Comparison of ENCODE assay signal across 9 cellular contexts in genomic region chr18:28176674-28176932, GRCh38. TPM values are rescaled to one million over a fixed set of nuclear protein-coding genes. Genes with fewer than 3 reads are reported as not detected.
DNase-seq lines count a peak whose midpoint lies in the region; ATAC-seq and TF ChIP-seq lines count a peak whose summit lies in the region.
"Had no signal": no experiment of that assay in that cellular context is flagged by ENCODE, and none has a peak within 500 bp of the region (broad histone marks: within the 10 kb centered on the region; RNA-seq: fewer than 3 reads in every experiment).

No MANE protein-coding gene starts in this region.

- TF ChIP-seq POLR2A in upper lobe of left lung (IDR thresholded peaks at IDR 0.05): no peak

- no peak for TF ChIP-seq RAD21 in liver (IDR thresholded peaks at IDR 0.05)

- DNase-seq in activated CD8-positive, alpha-beta memory T cell treated with anti-CD3 and anti-CD28 coated beads, Interleukin-2, amount 50 U/mL, for 48 hours: peak; percentile 50
- no peak for DNase-seq in activated CD8-positive, alpha-beta memory T cell treated with anti-CD3 and anti-CD28 coated beads, Interleukin-2, amount 10 ng/mL, durations not matched to agents 7 days and 5 days
- DNase-seq in brain microvascular endothelial cell: no peak
- no peak for DNase-seq in upper lobe of left lung
- DNase-seq in activated CD4-positive, alpha-beta T cell treated with anti-CD3 and anti-CD28 coated beads, Interleukin-2, amount 50 U/mL, for 1 hour: no peak
- no peak for DNase-seq in activated effector memory CD4-positive, alpha-beta T cell treated with Interleukin-2 at 50 U/mL for 16 hours
- DNase-seq in NCI-H748 (lab: John Stamatoyannopoulos, UW; ENCODE audit: unreplicated experiment): no peak

- CTCF ChIA-PET in activated CD8-positive, alpha-beta memory T cell treated with anti-CD3 and anti-CD28 coated beads, Interleukin-2, amount 10 ng/mL, durations not matched to agents 7 days and 5 days (lab: Charles Lee): no interaction called here

- H3K4me1 ChIP-seq in liver (ENCODE audit: control insufficient read depth in 4 of 4, insufficient read depth in 4 of 4, low read length in 3 of 4) (peaks cover 1 to 29% (median 19%) of the 10 kb centered on the region in 4 donors), upper lobe of left lung (peaks cover 18 to 40% (median 24%) of the 10 kb centered on the region in 4 donors)

- TF ChIP-seq CTCF in brain microvascular endothelial cell (IDR thresholded peaks at IDR 0.05; ENCODE audit: low read depth, low read length, missing control alignments): no peak
- TF ChIP-seq CTCF in liver (IDR thresholded peaks at IDR 0.05; ENCODE audit: low read depth, low read length, missing input control): no peak
- no peak for TF ChIP-seq CTCF in upper lobe of left lung (IDR thresholded peaks at IDR 0.05)

- H3K27ac ChIP-seq in brain microvascular endothelial cell: peak overlapping the region; percentile 55
- peak overlapping the region; percentile 85 to 92 for H3K27ac ChIP-seq in liver (ENCODE audit: low read depth in 1 of 2, low read length in 2 of 2)
- no peak overlapping the region for H3K27ac ChIP-seq in upper lobe of left lung
- H3K27ac ChIP-seq: HL-60 had no signal

- ATAC-seq in activated CD8-positive, alpha-beta memory T cell treated with anti-CD3 and anti-CD28 coated beads, Interleukin-2, amount 10 ng/mL, durations not matched to agents 7 days and 5 days: no peak
- ATAC-seq in upper lobe of left lung (ENCODE audit: low FRiP score in 2 of 2): peak in 1 of 2 donors; percentile 21

- H3K27me3 ChIP-seq in brain microvascular endothelial cell (replicated peaks) (no peaks in the 10 kb centered on the region), liver (ENCODE audit: control insufficient read depth in 4 of 4, insufficient read depth in 4 of 4, low read length in 3 of 4) (no peaks in the 10 kb centered on the region), upper lobe of left lung (peaks cover 0 to 35% (median 18%) of the 10 kb centered on the region in 4 donors)

- H3K9ac ChIP-seq in liver (ENCODE audit: low read depth in 1 of 2, low read length in 2 of 2): peak overlapping the region; percentile 13 to 64

- in situ Hi-C loops in brain microvascular endothelial cell (cut with HindIII; ENCODE audit: low pct_ligation_motif_present, low sequenced_read_pairs): no loop called here

- no peaks in the 10 kb centered on the region for H3K9me3 ChIP-seq in liver (ENCODE audit: control insufficient read depth in 4 of 4, low read length in 3 of 4)
- no peaks in the 10 kb centered on the region for H3K9me3 ChIP-seq in upper lobe of left lung

- WGBS in liver: 2% methylated on average over 38 of the region's 38 CpGs
- 1 to 6% methylated on average over 6 to 11 of the region's 38 CpGs for WGBS in upper lobe of left lung, 2 donors

- H3K9me3 Mint-ChIP-seq in activated CD8-positive, alpha-beta memory T cell treated with anti-CD3 and anti-CD28 coated beads, Interleukin-2, amount 10 ng/mL, durations not matched to agents 7 days and 5 days (ENCODE audit: low read depth): peaks cover 3% of the 10 kb centered on the region

- peaks cover 40% of the 10 kb centered on the region for H3K27me3 Mint-ChIP-seq in activated CD8-positive, alpha-beta memory T cell treated with anti-CD3 and anti-CD28 coated beads, Interleukin-2, amount 10 ng/mL, durations not matched to agents 7 days and 5 days

- H3K4me3 ChIP-seq in brain microvascular endothelial cell (ENCODE audit: low read depth, low read length): peak overlapping the region; percentile 86
- peak overlapping the region; percentile 80 to 98 (median 96) for H3K4me3 ChIP-seq in liver (ENCODE audit: low read depth in 1 of 3, low read length in 3 of 3)
- H3K4me3 ChIP-seq in upper lobe of left lung: peak overlapping the region in 3 of 4 donors; percentile 41 to 56 (median 49)

- no peak overlapping the region for H3K27ac Mint-ChIP-seq in activated CD8-positive, alpha-beta memory T cell treated with anti-CD3 and anti-CD28 coated beads, Interleukin-2, amount 10 ng/mL, durations not matched to agents 7 days and 5 days

- H3K4me1 Mint-ChIP-seq in activated CD8-positive, alpha-beta memory T cell treated with anti-CD3 and anti-CD28 coated beads, Interleukin-2, amount 10 ng/mL, durations not matched to agents 7 days and 5 days: peaks cover 5% of the 10 kb centered on the region

- H3K36me3 ChIP-seq in brain microvascular endothelial cell (replicated peaks) (no peaks in the 10 kb centered on the region), liver (ENCODE audit: control insufficient read depth in 4 of 4, insufficient read depth in 3 of 4, low read depth in 1 of 4, low read length in 3 of 4) (no peaks in the 10 kb centered on the region), upper lobe of left lung (no peaks in the 10 kb centered on the region)

- no peak overlapping the region for H3K4me3 Mint-ChIP-seq in activated CD8-positive, alpha-beta memory T cell treated with anti-CD3 and anti-CD28 coated beads, Interleukin-2, amount 10 ng/mL, durations not matched to agents 7 days and 5 days

- no peak for TF ChIP-seq EP300 in upper lobe of left lung (IDR thresholded peaks at IDR 0.05)

- peaks cover 10% of the 10 kb centered on the region for H3K36me3 Mint-ChIP-seq in activated CD8-positive, alpha-beta memory T cell treated with anti-CD3 and anti-CD28 coated beads, Interleukin-2, amount 10 ng/mL, durations not matched to agents 7 days and 5 days

TF ChIP-seq in liver, 16 proteins besides CTCF, POLR2A, EP300 and RAD21:
- no peak for TF ChIP-seq SP1 (IDR thresholded peaks at IDR 0.05)
- no peak for TF ChIP-seq ATF3 (IDR thresholded peaks at IDR 0.05)
- TF ChIP-seq TAF1 (conservative IDR thresholded peaks at IDR 0.05): no peak
- no peak for TF ChIP-seq MAX (IDR thresholded peaks at IDR 0.05)
- TF ChIP-seq ZBTB33 (IDR thresholded peaks at IDR 0.05): no peak
- TF ChIP-seq HNF4A (conservative IDR thresholded peaks at IDR 0.05): no peak
- no peak for TF ChIP-seq GABPA (IDR thresholded peaks at IDR 0.05 in 1 of 2, conservative IDR thresholded peaks at IDR 0.05 in 1 of 2)
- TF ChIP-seq REST (IDR thresholded peaks at IDR 0.05): no peak
- TF ChIP-seq YY1 (IDR thresholded peaks at IDR 0.05): no peak
- TF ChIP-seq HNF4G (IDR thresholded peaks at IDR 0.05): no peak
- no peak for TF ChIP-seq JUND (IDR thresholded peaks at IDR 0.05)
- no peak for TF ChIP-seq RXRA (IDR thresholded peaks at IDR 0.05)
- TF ChIP-seq EGR1 (IDR thresholded peaks at IDR 0.05; ENCODE audit: low read depth in 2 of 2): no peak

RNA-seq across cellular contexts. Expression of gene CDH2, which starts 0.3 kb away (rescaled TPM):
- under 1 TPM in 1 of 2 experiments, not detected in 1; 0.14 TPM for total RNA-seq in activated CD8-positive, alpha-beta memory T cell treated with anti-CD3 and anti-CD28 coated beads, Interleukin-2, amount 10 ng/mL, durations not matched to agents 7 days and 5 days
- total RNA-seq in liver (10 to 100 TPM; 38.1 to 49.5 TPM), upper lobe of left lung (1 to 10 TPM in 1 of 6 donors, under 1 TPM in 3, not detected in 2; 0.20 to 2.3 (median 0.75) TPM)
- 10 to 100 TPM; 14.2 to 14.8 TPM for polyA plus RNA-seq in liver

Comparison
In these comparisons a context has a peak if more than half of its experiments do, and no peak if none do; other contexts are left out.
1. H3K27ac ChIP-seq: peak in brain microvascular endothelial cell (single experiment) and liver (2 of 2); none in upper lobe of left lung (0 of 4).
2. RNA of gene CDH2, which starts 0.3 kb away (total RNA-seq): 38.1 to 49.5 TPM in liver; 0.20 to 2.3 TPM in upper lobe of left lung and 0.14 TPM in activated CD8-positive, alpha-beta memory T cell treated with anti-CD3 and anti-CD28 coated beads, Interleukin-2, amount 10 ng/mL, durations not matched to agents 7 days and 5 days; every median in the first group is over 10 times any median in the second.
3. Peak in every context shown above with its lines, with median percentiles within 50 percentile points of each other: H3K4me3 ChIP-seq.